Comparison of ENCODE assay signal across 1 cellular context in the genomic region with DNA sequence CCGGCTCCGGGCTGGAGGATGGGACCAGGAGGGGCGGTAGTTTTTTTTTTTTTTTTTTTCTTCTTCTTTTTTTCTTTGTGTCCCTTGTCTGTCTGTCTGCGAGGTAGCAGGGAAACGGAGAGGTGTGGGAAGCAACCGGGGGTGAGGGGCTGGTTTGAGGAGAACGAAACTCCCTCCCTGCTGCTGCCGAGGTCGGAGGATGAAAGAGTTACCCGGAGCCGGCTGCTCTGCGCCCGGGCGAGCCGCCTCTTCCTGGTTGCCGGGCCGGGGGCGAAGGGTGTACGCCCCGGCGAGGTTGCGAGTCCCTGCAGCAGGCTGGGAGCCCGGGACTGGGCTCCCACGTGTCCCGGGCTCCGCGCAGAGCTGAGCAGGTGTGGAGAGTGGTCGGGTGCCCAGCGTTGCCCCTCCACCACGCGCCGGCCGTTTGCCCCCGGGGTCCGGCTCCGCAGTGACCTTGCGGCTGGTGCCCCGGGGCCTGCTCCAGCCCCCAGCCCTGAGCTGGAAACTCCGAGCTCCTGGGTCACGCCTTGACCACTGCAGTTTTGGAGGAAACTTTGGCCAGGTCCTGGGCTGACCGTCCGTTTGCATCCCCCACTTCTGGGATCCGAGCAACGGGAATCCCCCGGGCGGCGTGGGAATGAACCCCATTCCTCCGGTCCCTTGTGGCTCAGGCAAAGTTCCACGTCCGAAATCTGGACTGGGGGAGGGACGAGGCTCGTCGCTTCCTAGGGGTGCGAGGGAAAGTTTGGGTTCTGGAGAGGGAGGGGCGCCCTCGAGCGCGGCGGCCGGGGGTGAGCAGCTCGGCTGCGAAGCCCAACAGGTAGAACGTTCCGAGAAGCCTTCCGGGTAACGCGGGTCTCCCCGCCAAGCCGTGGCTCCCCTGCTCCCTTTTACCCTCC.
TF ChIP-seq lines count a peak whose summit lies in the region.

No MANE protein-coding gene starts in this region.

TF ChIP-seq in K562, 482 proteins besides CTCF, POLR2A, EP300 and RAD21 (continued from another document):
- TF ChIP-seq SIN3A (IDR thresholded peaks at IDR 0.05; ENCODE audit: borderline replicate concordance in 2 of 2, control insufficient read depth in 1 of 2, low read depth in 2 of 2, low read length in 2 of 2) (peak in 1 of 2 experiments; percentile 68; a peak in 1 of 4 replicates), ZNF431 (CRISPR knock-in tag; IDR thresholded peaks at IDR 0.05) (0 out of 2 replicates have a peak, but pooled peaks have one; percentile 46), HIVEP1 (CRISPR knock-in tag; IDR thresholded peaks at IDR 0.05) (no peak), CBFA2T3 (IDR thresholded peaks at IDR 0.05) (no peak), TARDBP (IDR thresholded peaks at IDR 0.05) (no peak), FOSL1 (tag; conservative IDR thresholded peaks at IDR 0.05) (no peak), STAT5B (CRISPR knock-in tag; IDR thresholded peaks at IDR 0.05) (no peak), ZNF354B (CRISPR knock-in tag; IDR thresholded peaks at IDR 0.05) (no peak), RBBP5 (IDR thresholded peaks at IDR 0.05; ENCODE audit: borderline replicate concordance, insufficient read depth, low read length, poor library complexity, severe bottlenecking) (peak; percentile 82), ZNF253 (CRISPR knock-in tag; conservative IDR thresholded peaks at IDR 0.05) (no peak), BRD9 (IDR thresholded peaks at IDR 0.05; ENCODE audit: low read depth, partially characterized antibody) (no peak), SRF (CRISPR knock-in tag; IDR thresholded peaks at IDR 0.05) (no peak), CEBPG (CRISPR knock-in tag; IDR thresholded peaks at IDR 0.05) (no peak), CEBPG (tag; conservative IDR thresholded peaks at IDR 0.05 in 1 of 2, IDR thresholded peaks at IDR 0.05 in 1 of 2) (no peak), BMI1 (IDR thresholded peaks at IDR 0.05; ENCODE audit: low read length) (no peak), SMAD1 (IDR thresholded peaks at IDR 0.05; ENCODE audit: low read depth, low read length, partially characterized antibody) (no peak), CREB1 (IDR thresholded peaks at IDR 0.05) (no peak), CREB1 (CRISPR knock-in tag; IDR thresholded peaks at IDR 0.05) (peak; percentile 7; the same call in 1 of the 2 replicates), KLF10 (CRISPR knock-in tag; IDR thresholded peaks at IDR 0.05) (no peak), NBN (IDR thresholded peaks at IDR 0.05; ENCODE audit: low read depth) (0 out of 2 replicates have a peak, but pooled peaks have one; percentile 1), ETS2 (tag; IDR thresholded peaks at IDR 0.05; ENCODE audit: borderline replicate concordance, poor library complexity, severe bottlenecking) (no peak)
- TF ChIP-seq, protein P1, sequence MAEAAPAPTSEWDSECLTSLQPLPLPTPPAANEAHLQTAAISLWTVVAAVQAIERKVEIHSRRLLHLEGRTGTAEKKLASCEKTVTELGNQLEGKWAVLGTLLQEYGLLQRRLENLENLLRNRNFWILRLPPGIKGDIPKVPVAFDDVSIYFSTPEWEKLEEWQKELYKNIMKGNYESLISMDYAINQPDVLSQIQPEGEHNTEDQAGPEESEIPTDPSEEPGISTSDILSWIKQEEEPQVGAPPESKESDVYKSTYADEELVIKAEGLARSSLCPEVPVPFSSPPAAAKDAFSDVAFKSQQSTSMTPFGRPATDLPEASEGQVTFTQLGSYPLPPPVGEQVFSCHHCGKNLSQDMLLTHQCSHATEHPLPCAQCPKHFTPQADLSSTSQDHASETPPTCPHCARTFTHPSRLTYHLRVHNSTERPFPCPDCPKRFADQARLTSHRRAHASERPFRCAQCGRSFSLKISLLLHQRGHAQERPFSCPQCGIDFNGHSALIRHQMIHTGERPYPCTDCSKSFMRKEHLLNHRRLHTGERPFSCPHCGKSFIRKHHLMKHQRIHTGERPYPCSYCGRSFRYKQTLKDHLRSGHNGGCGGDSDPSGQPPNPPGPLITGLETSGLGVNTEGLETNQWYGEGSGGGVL (CRISPR knock-in tag; IDR thresholded peaks at IDR 0.05), result no peak
- TF ChIP-seq, protein P2, sequence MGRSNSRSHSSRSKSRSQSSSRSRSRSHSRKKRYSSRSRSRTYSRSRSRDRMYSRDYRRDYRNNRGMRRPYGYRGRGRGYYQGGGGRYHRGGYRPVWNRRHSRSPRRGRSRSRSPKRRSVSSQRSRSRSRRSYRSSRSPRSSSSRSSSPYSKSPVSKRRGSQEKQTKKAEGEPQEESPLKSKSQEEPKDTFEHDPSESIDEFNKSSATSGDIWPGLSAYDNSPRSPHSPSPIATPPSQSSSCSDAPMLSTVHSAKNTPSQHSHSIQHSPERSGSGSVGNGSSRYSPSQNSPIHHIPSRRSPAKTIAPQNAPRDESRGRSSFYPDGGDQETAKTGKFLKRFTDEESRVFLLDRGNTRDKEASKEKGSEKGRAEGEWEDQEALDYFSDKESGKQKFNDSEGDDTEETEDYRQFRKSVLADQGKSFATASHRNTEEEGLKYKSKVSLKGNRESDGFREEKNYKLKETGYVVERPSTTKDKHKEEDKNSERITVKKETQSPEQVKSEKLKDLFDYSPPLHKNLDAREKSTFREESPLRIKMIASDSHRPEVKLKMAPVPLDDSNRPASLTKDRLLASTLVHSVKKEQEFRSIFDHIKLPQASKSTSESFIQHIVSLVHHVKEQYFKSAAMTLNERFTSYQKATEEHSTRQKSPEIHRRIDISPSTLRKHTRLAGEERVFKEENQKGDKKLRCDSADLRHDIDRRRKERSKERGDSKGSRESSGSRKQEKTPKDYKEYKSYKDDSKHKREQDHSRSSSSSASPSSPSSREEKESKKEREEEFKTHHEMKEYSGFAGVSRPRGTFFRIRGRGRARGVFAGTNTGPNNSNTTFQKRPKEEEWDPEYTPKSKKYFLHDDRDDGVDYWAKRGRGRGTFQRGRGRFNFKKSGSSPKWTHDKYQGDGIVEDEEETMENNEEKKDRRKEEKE (IDR thresholded peaks at IDR 0.05; ENCODE audit: borderline replicate concordance in 1 of 2, control insufficient read depth in 1 of 2, low read depth in 2 of 2, low read length in 1 of 2), result no peak
- TF ChIP-seq, protein P3, sequence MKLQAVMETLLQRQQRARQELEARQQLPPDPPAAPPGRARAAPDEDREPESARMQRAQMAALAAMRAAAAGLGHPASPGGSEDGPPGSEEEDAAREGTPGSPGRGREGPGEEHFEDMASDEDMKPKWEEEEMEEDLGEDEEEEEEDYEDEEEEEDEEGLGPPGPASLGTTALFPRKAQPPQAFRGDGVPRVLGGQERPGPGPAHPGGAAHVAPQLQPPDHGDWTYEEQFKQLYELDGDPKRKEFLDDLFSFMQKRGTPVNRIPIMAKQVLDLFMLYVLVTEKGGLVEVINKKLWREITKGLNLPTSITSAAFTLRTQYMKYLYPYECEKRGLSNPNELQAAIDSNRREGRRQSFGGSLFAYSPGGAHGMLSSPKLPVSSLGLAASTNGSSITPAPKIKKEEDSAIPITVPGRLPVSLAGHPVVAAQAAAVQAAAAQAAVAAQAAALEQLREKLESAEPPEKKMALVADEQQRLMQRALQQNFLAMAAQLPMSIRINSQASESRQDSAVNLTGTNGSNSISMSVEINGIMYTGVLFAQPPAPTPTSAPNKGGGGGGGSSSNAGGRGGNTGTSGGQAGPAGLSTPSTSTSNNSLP (IDR thresholded peaks at IDR 0.05; ENCODE audit: borderline replicate concordance, low read depth, low read length), result no peak
- TF ChIP-seq, protein P4, sequence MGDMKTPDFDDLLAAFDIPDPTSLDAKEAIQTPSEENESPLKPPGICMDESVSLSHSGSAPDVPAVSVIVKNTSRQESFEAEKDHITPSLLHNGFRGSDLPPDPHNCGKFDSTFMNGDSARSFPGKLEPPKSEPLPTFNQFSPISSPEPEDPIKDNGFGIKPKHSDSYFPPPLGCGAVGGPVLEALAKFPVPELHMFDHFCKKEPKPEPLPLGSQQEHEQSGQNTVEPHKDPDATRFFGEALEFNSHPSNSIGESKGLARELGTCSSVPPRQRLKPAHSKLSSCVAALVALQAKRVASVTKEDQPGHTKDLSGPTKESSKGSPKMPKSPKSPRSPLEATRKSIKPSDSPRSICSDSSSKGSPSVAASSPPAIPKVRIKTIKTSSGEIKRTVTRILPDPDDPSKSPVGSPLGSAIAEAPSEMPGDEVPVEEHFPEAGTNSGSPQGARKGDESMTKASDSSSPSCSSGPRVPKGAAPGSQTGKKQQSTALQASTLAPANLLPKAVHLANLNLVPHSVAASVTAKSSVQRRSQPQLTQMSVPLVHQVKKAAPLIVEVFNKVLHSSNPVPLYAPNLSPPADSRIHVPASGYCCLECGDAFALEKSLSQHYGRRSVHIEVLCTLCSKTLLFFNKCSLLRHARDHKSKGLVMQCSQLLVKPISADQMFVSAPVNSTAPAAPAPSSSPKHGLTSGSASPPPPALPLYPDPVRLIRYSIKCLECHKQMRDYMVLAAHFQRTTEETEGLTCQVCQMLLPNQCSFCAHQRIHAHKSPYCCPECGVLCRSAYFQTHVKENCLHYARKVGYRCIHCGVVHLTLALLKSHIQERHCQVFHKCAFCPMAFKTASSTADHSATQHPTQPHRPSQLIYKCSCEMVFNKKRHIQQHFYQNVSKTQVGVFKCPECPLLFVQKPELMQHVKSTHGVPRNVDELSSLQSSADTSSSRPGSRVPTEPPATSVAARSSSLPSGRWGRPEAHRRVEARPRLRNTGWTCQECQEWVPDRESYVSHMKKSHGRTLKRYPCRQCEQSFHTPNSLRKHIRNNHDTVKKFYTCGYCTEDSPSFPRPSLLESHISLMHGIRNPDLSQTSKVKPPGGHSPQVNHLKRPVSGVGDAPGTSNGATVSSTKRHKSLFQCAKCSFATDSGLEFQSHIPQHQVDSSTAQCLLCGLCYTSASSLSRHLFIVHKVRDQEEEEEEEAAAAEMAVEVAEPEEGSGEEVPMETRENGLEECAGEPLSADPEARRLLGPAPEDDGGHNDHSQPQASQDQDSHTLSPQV (IDR thresholded peaks at IDR 0.05), result peak; percentile 28; the same call in 1 of the 2 replicates
- TF ChIP-seq, protein P5, sequence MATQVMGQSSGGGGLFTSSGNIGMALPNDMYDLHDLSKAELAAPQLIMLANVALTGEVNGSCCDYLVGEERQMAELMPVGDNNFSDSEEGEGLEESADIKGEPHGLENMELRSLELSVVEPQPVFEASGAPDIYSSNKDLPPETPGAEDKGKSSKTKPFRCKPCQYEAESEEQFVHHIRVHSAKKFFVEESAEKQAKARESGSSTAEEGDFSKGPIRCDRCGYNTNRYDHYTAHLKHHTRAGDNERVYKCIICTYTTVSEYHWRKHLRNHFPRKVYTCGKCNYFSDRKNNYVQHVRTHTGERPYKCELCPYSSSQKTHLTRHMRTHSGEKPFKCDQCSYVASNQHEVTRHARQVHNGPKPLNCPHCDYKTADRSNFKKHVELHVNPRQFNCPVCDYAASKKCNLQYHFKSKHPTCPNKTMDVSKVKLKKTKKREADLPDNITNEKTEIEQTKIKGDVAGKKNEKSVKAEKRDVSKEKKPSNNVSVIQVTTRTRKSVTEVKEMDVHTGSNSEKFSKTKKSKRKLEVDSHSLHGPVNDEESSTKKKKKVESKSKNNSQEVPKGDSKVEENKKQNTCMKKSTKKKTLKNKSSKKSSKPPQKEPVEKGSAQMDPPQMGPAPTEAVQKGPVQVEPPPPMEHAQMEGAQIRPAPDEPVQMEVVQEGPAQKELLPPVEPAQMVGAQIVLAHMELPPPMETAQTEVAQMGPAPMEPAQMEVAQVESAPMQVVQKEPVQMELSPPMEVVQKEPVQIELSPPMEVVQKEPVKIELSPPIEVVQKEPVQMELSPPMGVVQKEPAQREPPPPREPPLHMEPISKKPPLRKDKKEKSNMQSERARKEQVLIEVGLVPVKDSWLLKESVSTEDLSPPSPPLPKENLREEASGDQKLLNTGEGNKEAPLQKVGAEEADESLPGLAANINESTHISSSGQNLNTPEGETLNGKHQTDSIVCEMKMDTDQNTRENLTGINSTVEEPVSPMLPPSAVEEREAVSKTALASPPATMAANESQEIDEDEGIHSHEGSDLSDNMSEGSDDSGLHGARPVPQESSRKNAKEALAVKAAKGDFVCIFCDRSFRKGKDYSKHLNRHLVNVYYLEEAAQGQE (CRISPR knock-in tag; IDR thresholded peaks at IDR 0.05; ENCODE audit: low read depth), result no peak
- TF ChIP-seq, protein P6, sequence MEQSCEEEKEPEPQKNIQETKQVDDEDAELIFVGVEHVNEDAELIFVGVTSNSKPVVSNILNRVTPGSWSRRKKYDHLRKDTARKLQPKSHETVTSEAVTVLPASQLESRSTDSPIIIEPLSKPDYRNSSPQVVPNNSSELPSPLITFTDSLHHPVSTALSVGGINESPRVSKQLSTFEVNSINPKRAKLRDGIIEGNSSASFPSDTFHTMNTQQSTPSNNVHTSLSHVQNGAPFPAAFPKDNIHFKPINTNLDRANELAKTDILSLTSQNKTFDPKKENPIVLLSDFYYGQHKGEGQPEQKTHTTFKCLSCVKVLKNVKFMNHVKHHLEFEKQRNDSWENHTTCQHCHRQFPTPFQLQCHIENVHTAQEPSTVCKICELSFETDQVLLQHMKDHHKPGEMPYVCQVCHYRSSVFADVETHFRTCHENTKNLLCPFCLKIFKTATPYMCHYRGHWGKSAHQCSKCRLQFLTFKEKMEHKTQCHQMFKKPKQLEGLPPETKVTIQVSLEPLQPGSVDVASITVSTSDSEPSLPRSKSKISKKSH (CRISPR knock-in tag; IDR thresholded peaks at IDR 0.05), result no peak
- TF ChIP-seq, protein P7, sequence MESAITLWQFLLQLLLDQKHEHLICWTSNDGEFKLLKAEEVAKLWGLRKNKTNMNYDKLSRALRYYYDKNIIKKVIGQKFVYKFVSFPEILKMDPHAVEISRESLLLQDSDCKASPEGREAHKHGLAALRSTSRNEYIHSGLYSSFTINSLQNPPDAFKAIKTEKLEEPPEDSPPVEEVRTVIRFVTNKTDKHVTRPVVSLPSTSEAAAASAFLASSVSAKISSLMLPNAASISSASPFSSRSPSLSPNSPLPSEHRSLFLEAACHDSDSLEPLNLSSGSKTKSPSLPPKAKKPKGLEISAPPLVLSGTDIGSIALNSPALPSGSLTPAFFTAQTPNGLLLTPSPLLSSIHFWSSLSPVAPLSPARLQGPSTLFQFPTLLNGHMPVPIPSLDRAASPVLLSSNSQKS (CRISPR knock-in tag; IDR thresholded peaks at IDR 0.05), result no peak
- TF ChIP-seq, protein P8, sequence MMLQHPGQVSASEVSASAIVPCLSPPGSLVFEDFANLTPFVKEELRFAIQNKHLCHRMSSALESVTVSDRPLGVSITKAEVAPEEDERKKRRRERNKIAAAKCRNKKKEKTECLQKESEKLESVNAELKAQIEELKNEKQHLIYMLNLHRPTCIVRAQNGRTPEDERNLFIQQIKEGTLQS (IDR thresholded peaks at IDR 0.05), result no peak
- TF ChIP-seq, protein P8 (CRISPR knock-in tag; conservative IDR thresholded peaks at IDR 0.05), result no peak
